32 cellular contexts compared by ENCODE assay signal in the genomic region with DNA sequence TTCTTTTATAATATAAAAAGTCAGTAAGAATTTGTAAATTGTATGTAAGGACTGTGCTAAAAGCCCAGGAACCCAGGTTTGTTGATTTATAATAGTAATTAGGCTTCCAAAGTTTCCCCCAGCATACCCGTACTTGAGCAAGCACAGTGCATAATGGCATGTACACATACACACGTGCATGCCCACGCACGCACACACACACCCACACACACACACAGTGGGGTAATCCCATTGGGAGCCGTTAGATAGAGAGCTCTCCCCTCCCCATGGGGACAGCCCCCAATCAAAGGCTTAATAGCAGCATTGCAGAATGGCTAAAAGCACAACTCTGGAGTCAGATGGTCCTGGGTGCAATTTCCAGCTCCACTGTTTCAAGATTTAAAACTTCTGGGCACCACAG.
"Had no signal": no experiment of that assay in that cellular context is flagged by ENCODE, and none has a peak within 500 bp of the region (broad histone marks: within the 10 kb centered on the region; RNA-seq: fewer than 3 reads in every experiment).

No MANE protein-coding gene starts in this region.

- H3K36me3 Mint-ChIP-seq: activated CD4-positive, alpha-beta memory T cell treated with anti-CD3 and anti-CD28 coated beads for 36 hours; activated naive CD4-positive, alpha-beta T cell treated with anti-CD3 and anti-CD28 coated beads, Interleukin-2, amount 10 ng/mL, durations not matched to agents 7 days and 5 days; activated naive CD8-positive, alpha-beta T cell treated with anti-CD3 and anti-CD28 coated beads, Interleukin-2, amount 10 ng/mL, durations not matched to agents 7 days and 5 days; brain had no signal

- H3K4me3 ChIP-seq: ascending aorta, cardiac muscle cell had no signal

- H3K4me3 Mint-ChIP-seq: activated B cell treated with CpG ODN at 0.5 μM for 24 hours; activated CD4-positive, alpha-beta memory T cell treated with anti-CD3 and anti-CD28 coated beads for 36 hours; activated CD8-positive, alpha-beta T cell treated with anti-CD3 and anti-CD28 coated beads for 36 hours; activated naive CD4-positive, alpha-beta T cell treated with anti-CD3 and anti-CD28 coated beads, Interleukin-2, amount 10 ng/mL, durations not matched to agents 7 days and 5 days; activated naive CD4-positive, alpha-beta T cell treated with anti-CD3 and anti-CD28 coated beads, Interleukin-2, amount 50 U/mL, for 24 hours; activated naive CD8-positive, alpha-beta T cell; activated naive CD8-positive, alpha-beta T cell treated with anti-CD3 and anti-CD28 coated beads, Interleukin-2, amount 10 ng/mL, durations not matched to agents 7 days and 5 days; activated naive CD8-positive, alpha-beta T cell treated with anti-CD3 and anti-CD28 coated beads, Interleukin-2, amount 50 U/mL, for 24 hours; activated T-cell treated with anti-CD3 and anti-CD28 coated beads, Interleukin-2, amount 50 U/mL, for 24 hours; brain; central memory CD8-positive, alpha-beta T cell; T-helper 1 cell treated with Interleukin-12 subunit alpha and Interleukin-12 subunit beta and Interleukin-4 antibody, amounts not matched to agents 30 μg/mL and 1 μg/mL, for 36 hours; T-helper 2 cell treated with Interferon-gamma antibody and Interleukin-4, amounts not matched to agents 5 μg/mL and 100 μg/mL, for 36 hours had no signal

- H3K9me3 ChIP-seq: ascending aorta had no signal

- H3K4me1 ChIP-seq: ascending aorta had no signal

- H3K27me3 Mint-ChIP-seq: activated B cell treated with CpG ODN at 0.5 μM for 24 hours; activated naive CD4-positive, alpha-beta T cell treated with anti-CD3 and anti-CD28 coated beads, Interleukin-2, amount 10 ng/mL, durations not matched to agents 7 days and 5 days; activated naive CD4-positive, alpha-beta T cell treated with anti-CD3 and anti-CD28 coated beads, Interleukin-2, amount 50 U/mL, for 24 hours; activated naive CD8-positive, alpha-beta T cell; activated naive CD8-positive, alpha-beta T cell treated with anti-CD3 and anti-CD28 coated beads, Interleukin-2, amount 10 ng/mL, durations not matched to agents 7 days and 5 days; activated T-cell treated with anti-CD3 and anti-CD28 coated beads, Interleukin-2, amount 50 U/mL, for 24 hours; brain had no signal

- H3K27ac Mint-ChIP-seq: activated B cell treated with CpG ODN at 0.5 μM for 24 hours; activated CD4-positive, alpha-beta memory T cell treated with anti-CD3 and anti-CD28 coated beads for 36 hours; activated CD8-positive, alpha-beta T cell treated with anti-CD3 and anti-CD28 coated beads for 36 hours; activated naive CD4-positive, alpha-beta T cell treated with anti-CD3 and anti-CD28 coated beads, Interleukin-2, amount 10 ng/mL, durations not matched to agents 7 days and 5 days; activated naive CD4-positive, alpha-beta T cell treated with anti-CD3 and anti-CD28 coated beads, Interleukin-2, amount 50 U/mL, for 24 hours; activated naive CD8-positive, alpha-beta T cell; activated naive CD8-positive, alpha-beta T cell treated with anti-CD3 and anti-CD28 coated beads, Interleukin-2, amount 10 ng/mL, durations not matched to agents 7 days and 5 days; activated naive CD8-positive, alpha-beta T cell treated with anti-CD3 and anti-CD28 coated beads, Interleukin-2, amount 50 U/mL, for 24 hours; activated T-cell treated with anti-CD3 and anti-CD28 coated beads, Interleukin-2, amount 50 U/mL, for 24 hours; activated T-helper 2 cell treated with anti-CD3 and anti-CD28 coated beads, Interferon-gamma antibody, Interleukin-2, Interleukin-4, amounts not matched to agents 10 μg/mL and 5 μg/mL and 100 μg/mL, durations not matched to agents 14 hours and 24 hours and 36 hours; T-helper 1 cell treated with Interleukin-12 subunit alpha and Interleukin-12 subunit beta and Interleukin-4 antibody, amounts not matched to agents 30 μg/mL and 1 μg/mL, for 36 hours; T-helper 2 cell treated with Interferon-gamma antibody and Interleukin-4, amounts not matched to agents 5 μg/mL and 100 μg/mL, for 36 hours had no signal

- H3K27me3 ChIP-seq: ascending aorta, cardiac muscle cell had no signal

- H3K9me3 Mint-ChIP-seq: activated B cell treated with CpG ODN at 0.5 μM for 24 hours; activated CD4-positive, alpha-beta memory T cell treated with anti-CD3 and anti-CD28 coated beads for 36 hours; activated CD8-positive, alpha-beta T cell treated with anti-CD3 and anti-CD28 coated beads for 36 hours; activated naive CD4-positive, alpha-beta T cell treated with anti-CD3 and anti-CD28 coated beads, Interleukin-2, amount 10 ng/mL, durations not matched to agents 7 days and 5 days; activated naive CD4-positive, alpha-beta T cell treated with anti-CD3 and anti-CD28 coated beads, Interleukin-2, amount 50 U/mL, for 24 hours; activated naive CD8-positive, alpha-beta T cell treated with anti-CD3 and anti-CD28 coated beads, Interleukin-2, amount 10 ng/mL, durations not matched to agents 7 days and 5 days; activated naive CD8-positive, alpha-beta T cell treated with anti-CD3 and anti-CD28 coated beads, Interleukin-2, amount 50 U/mL, for 24 hours; activated T-cell treated with anti-CD3 and anti-CD28 coated beads, Interleukin-2, amount 50 U/mL, for 24 hours; activated T-helper 2 cell treated with anti-CD3 and anti-CD28 coated beads, Interferon-gamma antibody, Interleukin-2, Interleukin-4, amounts not matched to agents 10 μg/mL and 5 μg/mL and 100 μg/mL, durations not matched to agents 14 hours and 24 hours and 36 hours; central memory CD8-positive, alpha-beta T cell; T-helper 1 cell treated with Interleukin-12 subunit alpha and Interleukin-12 subunit beta and Interleukin-4 antibody, amounts not matched to agents 30 μg/mL and 1 μg/mL, for 36 hours had no signal

- H3K27ac ChIP-seq: ascending aorta, cardiac muscle cell, VCaP had no signal

- DNase-seq: activated B cell treated with CpG ODN at 0.5 μM for 24 hours; activated CD4-positive, alpha-beta memory T cell treated with anti-CD3 and anti-CD28 coated beads for 36 hours; activated CD4-positive, alpha-beta T cell treated with anti-CD3 and anti-CD28 coated beads for 4 hours; activated CD4-positive, alpha-beta T cell treated with anti-CD3 and anti-CD28 coated beads, Interleukin-2, amount 50 U/mL, for 1 hour; activated CD4-positive, alpha-beta T cell treated with anti-CD3 and anti-CD28 coated beads, Interleukin-2, amount 50 U/mL, for 4 hours; activated CD4-positive, CD25-positive, alpha-beta regulatory T cell treated with anti-CD3 and anti-CD28 coated beads, Interleukin-2, amount 50 U/mL, for 72 hours; activated CD8-positive, alpha-beta memory T cell treated with anti-CD3 and anti-CD28 coated beads, Interleukin-2, amount 50 U/mL, for 48 hours; activated CD8-positive, alpha-beta T cell treated with anti-CD3 and anti-CD28 coated beads for 36 hours; activated effector memory CD4-positive, alpha-beta T cell treated with Interleukin-2 at 50 U/mL for 16 hours; activated gamma-delta T cell; activated naive CD4-positive, alpha-beta T cell treated with anti-CD3 and anti-CD28 coated beads, Interleukin-2, amount 10 ng/mL, durations not matched to agents 7 days and 5 days; activated naive CD4-positive, alpha-beta T cell treated with Interleukin-2 at 50 U/mL for 16 hours; activated naive CD8-positive, alpha-beta T cell treated with anti-CD3 and anti-CD28 coated beads, Interleukin-2, amount 10 ng/mL, durations not matched to agents 7 days and 5 days; activated naive CD8-positive, alpha-beta T cell treated with anti-CD3 and anti-CD28 coated beads, Interleukin-2, amount 50 U/mL, for 24 hours; activated T-cell treated with anti-CD3 and anti-CD28 coated beads, Interleukin-2, amount 50 U/mL, for 24 hours; activated T-cell treated with anti-CD3 and anti-CD28 coated beads, Interleukin-2, amount 50 U/mL, for 48 hours; amygdala; anterior cingulate cortex; caudate nucleus; cerebellar nuclear complex; T-helper 2 cell; T-helper 9 cell had no signal

- ATAC-seq: activated CD8-positive, alpha-beta T cell treated with anti-CD3 and anti-CD28 coated beads for 36 hours; activated naive CD8-positive, alpha-beta T cell treated with anti-CD3 and anti-CD28 coated beads, Interleukin-2, amount 50 U/mL, for 24 hours had no signal

- H3K36me3 ChIP-seq: cardiac muscle cell had no signal

- H3K4me1 Mint-ChIP-seq: activated B cell treated with CpG ODN at 0.5 μM for 24 hours; activated naive CD4-positive, alpha-beta T cell treated with anti-CD3 and anti-CD28 coated beads, Interleukin-2, amount 10 ng/mL, durations not matched to agents 7 days and 5 days; activated naive CD4-positive, alpha-beta T cell treated with anti-CD3 and anti-CD28 coated beads, Interleukin-2, amount 50 U/mL, for 24 hours; activated naive CD8-positive, alpha-beta T cell treated with anti-CD3 and anti-CD28 coated beads, Interleukin-2, amount 10 ng/mL, durations not matched to agents 7 days and 5 days; activated naive CD8-positive, alpha-beta T cell treated with anti-CD3 and anti-CD28 coated beads, Interleukin-2, amount 50 U/mL, for 24 hours; central memory CD8-positive, alpha-beta T cell had no signal
